In genomic region chr14:78704965-78705364, GRCh38 we compare ENCODE assay signal across 24 cellular contexts.
"Had no signal": no experiment of that assay in that cellular context is flagged by ENCODE, and none has a peak within 500 bp of the region (broad histone marks: within the 10 kb centered on the region; RNA-seq: fewer than 3 reads in every experiment).

No MANE protein-coding gene starts in this region.

- H2AFZ ChIP-seq: neural progenitor cell had no signal

- H3K4me3 ChIP-seq: neural progenitor cell, pancreas, prostate gland, right lobe of liver, sigmoid colon, stomach, thoracic aorta, thyroid gland, tibial nerve, upper lobe of right lung, uterus had no signal

- H3K27ac ChIP-seq: neural progenitor cell, neutrophil, pancreas, prostate gland, sigmoid colon, stomach, thoracic aorta, thyroid gland, tibial nerve, upper lobe of right lung, uterus had no signal

- H3K4me2 ChIP-seq: neural progenitor cell had no signal

- H3K36me3 ChIP-seq: neural progenitor cell, neutrophil, pancreas, prostate gland, right lobe of liver, sigmoid colon, stomach, thoracic aorta, thyroid gland, tibial nerve, upper lobe of right lung, uterus had no signal

- H3K9me3 ChIP-seq: neutrophil, pancreas, prostate gland, right lobe of liver, sigmoid colon, stomach, thoracic aorta, thyroid gland, tibial nerve, upper lobe of right lung, uterus had no signal

- DNase-seq: naive B cell; naive thymus-derived CD8-positive, alpha-beta T cell; nephron progenitor cell; nucleus accumbens; pancreas; right cardiac atrium; right lobe of liver; sigmoid colon; small intestine; stimulated activated CD4-positive, alpha-beta T cell treated with anti-CD3 and anti-CD28 coated beads, Interleukin-15, amount 100 ng/mL, for 24 hours; stimulated activated CD4-positive, alpha-beta T cell treated with anti-CD3 and anti-CD28 coated beads, Interleukin-2, amount 100 ng/mL, for 24 hours; stimulated activated CD4-positive, alpha-beta T cell treated with anti-CD3 and anti-CD28 coated beads, Interleukin-2, amount 100 ng/mL, for 48 hours; stimulated activated CD4-positive, alpha-beta T cell treated with anti-CD3 and anti-CD28 coated beads, Interleukin-4, amount 100 ng/mL, for 24 hours; stimulated activated naive B cell treated with anti-CD40 and anti-IgM and Interleukin-4, amounts not matched to agents 10 μg/mL and 1 μg/mL and 100 μg/mL, for 72 hours; stimulated activated naive CD4-positive, alpha-beta T cell treated with Interleukin-2 at 50 U/mL for 16 hours; stomach; thyroid gland; upper lobe of right lung; uterus had no signal

- H3K27me3 ChIP-seq: neural progenitor cell, neutrophil, pancreas, right lobe of liver, sigmoid colon, stomach, thyroid gland, tibial nerve, upper lobe of right lung, uterus had no signal

- H3K9ac ChIP-seq: neural progenitor cell had no signal
